ENCODE assay signal across 14 cellular contexts in the genomic region with DNA sequence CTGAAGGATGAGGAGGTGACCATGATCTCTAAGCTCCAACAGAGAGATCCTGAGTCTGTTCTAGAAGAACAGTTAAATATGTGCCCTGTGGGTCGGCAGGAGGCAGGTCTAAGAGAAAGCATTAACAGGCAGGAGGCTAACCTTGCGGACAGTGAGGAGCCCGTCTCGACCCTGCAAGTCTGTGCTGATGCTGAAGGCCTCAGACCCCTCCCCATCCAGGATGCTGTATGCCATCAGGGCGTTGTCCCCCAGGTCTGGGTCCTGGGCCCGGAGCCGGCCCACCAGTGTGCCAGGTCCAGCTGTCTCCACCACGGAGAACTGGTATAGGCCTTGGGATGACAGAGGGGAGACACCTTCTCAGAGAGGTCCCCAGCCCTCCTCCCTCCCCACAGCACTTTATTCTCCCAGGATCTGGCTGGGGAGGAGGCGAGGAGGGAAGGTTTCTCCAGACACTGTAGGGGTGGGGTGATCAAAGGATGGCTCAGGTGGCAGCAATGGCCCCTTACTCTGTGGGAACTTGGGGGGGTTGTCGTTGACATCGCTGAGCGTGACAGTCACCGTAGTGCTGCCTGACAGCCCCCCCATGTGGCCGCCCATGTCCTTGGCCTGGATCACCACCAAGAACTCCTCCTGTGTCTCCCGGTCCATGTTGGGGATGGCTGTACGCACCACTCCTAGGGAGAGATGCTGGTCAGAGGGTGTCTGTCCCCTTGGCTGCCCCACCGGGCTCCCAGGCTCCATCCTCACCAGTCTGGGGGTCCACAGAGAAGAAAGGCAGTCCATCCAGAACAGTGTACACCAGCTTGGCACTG. TPM values are rescaled to one million over a fixed set of nuclear protein-coding genes. Genes with fewer than 3 reads are reported as not detected.
A peak's percentile ranks its signal among the peaks of the same experiment; 100 is the strongest.
DNase-seq lines count a peak whose midpoint lies in the region; ATAC-seq, FAIRE-seq and TF ChIP-seq lines count a peak whose summit lies in the region.
"Had no signal": no experiment of that assay in that cellular context is flagged by ENCODE, and none has a peak within 500 bp of the region (broad histone marks: within the 10 kb centered on the region; RNA-seq: fewer than 3 reads in every experiment).

No MANE protein-coding gene starts in this region.

- intact Hi-C loops in kidney (cut with DNase I), result no loop called here
- intact Hi-C loops in activated T-helper 1 cell treated with anti-CD3 and anti-CD28 coated beads, Interleukin-12 subunit alpha, Interleukin-12 subunit beta, Interleukin-2, Interleukin-4 antibody, amounts not matched to agents 30 ng/mL and 10 ng/mL and 1 ng/mL, durations not matched to agents 14 hours and 24 hours and 36 hours (cut with micrococcal nuclease), result no loop called here

- CTCF ChIA-PET in activated CD8-positive, alpha-beta T cell treated with anti-CD3 and anti-CD28 coated beads, Interleukin-2, amount 10 ng/mL, durations not matched to agents 7 days and 5 days (lab: Charles Lee), result interaction anchor here (1.1 to 17.4 kb wide), 9 partner anchors 14 to 98 kb away, joined by 3 to 489 read pairs (median 32); a partner anchor contains a TSS

- peaks cover 9% of the 10 kb centered on the region for H3K27me3 Mint-ChIP-seq in activated CD8-positive, alpha-beta T cell treated with anti-CD3 and anti-CD28 coated beads, Interleukin-2, amount 10 ng/mL, durations not matched to agents 7 days and 5 days (ENCODE audit: low read depth)
- peaks cover 8% of the 10 kb centered on the region for H3K27me3 Mint-ChIP-seq in activated T-helper 1 cell treated with anti-CD3 and anti-CD28 coated beads, Interleukin-12 subunit alpha, Interleukin-12 subunit beta, Interleukin-2, Interleukin-4 antibody, amounts not matched to agents 30 ng/mL and 10 ng/mL and 1 ng/mL, durations not matched to agents 14 hours and 24 hours and 36 hours (ENCODE audit: insufficient read depth)

- H3K4me3 ChIP-seq in kidney (ENCODE audit: low read length in 2 of 2), result no peak overlapping the region

- peaks cover 4 to 8% of the 10 kb centered on the region in 2 donors for H3K4me1 ChIP-seq in kidney (ENCODE audit: control insufficient read depth in 1 of 2, insufficient read depth in 1 of 2, low read depth in 1 of 2, low read length in 2 of 2)

- TF ChIP-seq CTCF in GM12874 (IDR thresholded peaks at IDR 0.05; ENCODE audit: insufficient read depth, low read depth, low read length) (peak; percentile 36), kidney (IDR thresholded peaks at IDR 0.05; ENCODE audit: borderline replicate concordance, extremely low read depth, insufficient read depth) (peak; percentile 18)

- no peaks in the 10 kb centered on the region for H3K9me3 Mint-ChIP-seq in activated CD8-positive, alpha-beta T cell treated with anti-CD3 and anti-CD28 coated beads, Interleukin-2, amount 10 ng/mL, durations not matched to agents 7 days and 5 days (ENCODE audit: insufficient read depth)
- no peaks in the 10 kb centered on the region for H3K9me3 Mint-ChIP-seq in activated T-helper 1 cell treated with anti-CD3 and anti-CD28 coated beads, Interleukin-12 subunit alpha, Interleukin-12 subunit beta, Interleukin-2, Interleukin-4 antibody, amounts not matched to agents 30 ng/mL and 10 ng/mL and 1 ng/mL, durations not matched to agents 14 hours and 24 hours and 36 hours
- H3K9me3 Mint-ChIP-seq: CD8-positive, alpha-beta T cell; natural killer cell treated with Interleukin-12 subunit alpha and Interleukin-12 subunit beta and Interleukin-15 and Interleukin-18, amount 100 ng/mL, for 72 hours had no signal

- POLR2A ChIA-PET in activated CD8-positive, alpha-beta T cell treated with anti-CD3 and anti-CD28 coated beads, Interleukin-2, amount 10 ng/mL, durations not matched to agents 7 days and 5 days (lab: Charles Lee), result no interaction called here

- peaks cover 18% of the 10 kb centered on the region for H3K4me1 Mint-ChIP-seq in activated CD8-positive, alpha-beta T cell treated with anti-CD3 and anti-CD28 coated beads, Interleukin-2, amount 10 ng/mL, durations not matched to agents 7 days and 5 days (ENCODE audit: low read depth)
- peaks cover 21% of the 10 kb centered on the region for H3K4me1 Mint-ChIP-seq in activated T-helper 1 cell treated with anti-CD3 and anti-CD28 coated beads, Interleukin-12 subunit alpha, Interleukin-12 subunit beta, Interleukin-2, Interleukin-4 antibody, amounts not matched to agents 30 ng/mL and 10 ng/mL and 1 ng/mL, durations not matched to agents 14 hours and 24 hours and 36 hours (ENCODE audit: low read depth)

- FAIRE-seq in kidney (lab: Jason Lieb, UNC), result no peak
- FAIRE-seq: bronchial epithelial cell, TTC549 had no signal

- H3K9me3 ChIP-seq in kidney (ENCODE audit: control insufficient read depth in 1 of 2, low read length in 2 of 2), result no peaks in the 10 kb centered on the region

- H3K9ac ChIP-seq in kidney (ENCODE audit: low read length in 2 of 2), result no peak overlapping the region

- peak; percentile 73 for DNase-seq in 8988T
- DNase-seq in activated CD8-positive, alpha-beta T cell treated with anti-CD3 and anti-CD28 coated beads, Interleukin-2, amount 10 ng/mL, durations not matched to agents 7 days and 5 days, result peak; percentile 54
- peak; percentile 56 for DNase-seq in kidney
- DNase-seq in activated T-helper 1 cell treated with anti-CD3 and anti-CD28 coated beads, Interleukin-12 subunit alpha, Interleukin-12 subunit beta, Interleukin-2, Interleukin-4 antibody, amounts not matched to agents 30 ng/mL and 10 ng/mL and 1 ng/mL, durations not matched to agents 14 hours and 24 hours and 36 hours (ENCODE audit: low spot score), result no peak
- DNase-seq in A172 (ENCODE audit: low spot score), result no peak
- no peak for DNase-seq in ureter (ENCODE audit: low spot score)
- no peak for DNase-seq in UCSD-AML1 (lab: John Stamatoyannopoulos, UW; ENCODE audit: unreplicated experiment)
- DNase-seq: KBM-7, NCI-H510A had no signal

- peaks cover 9% of the 10 kb centered on the region for H3K36me3 Mint-ChIP-seq in activated CD8-positive, alpha-beta T cell treated with anti-CD3 and anti-CD28 coated beads, Interleukin-2, amount 10 ng/mL, durations not matched to agents 7 days and 5 days (ENCODE audit: low read depth)
- H3K36me3 Mint-ChIP-seq in activated T-helper 1 cell treated with anti-CD3 and anti-CD28 coated beads, Interleukin-12 subunit alpha, Interleukin-12 subunit beta, Interleukin-2, Interleukin-4 antibody, amounts not matched to agents 30 ng/mL and 10 ng/mL and 1 ng/mL, durations not matched to agents 14 hours and 24 hours and 36 hours (ENCODE audit: low read depth), result peaks cover 9% of the 10 kb centered on the region

- no peak overlapping the region for H3K4me3 Mint-ChIP-seq in activated CD8-positive, alpha-beta T cell treated with anti-CD3 and anti-CD28 coated beads, Interleukin-2, amount 10 ng/mL, durations not matched to agents 7 days and 5 days
- no peak overlapping the region for H3K4me3 Mint-ChIP-seq in activated T-helper 1 cell treated with anti-CD3 and anti-CD28 coated beads, Interleukin-12 subunit alpha, Interleukin-12 subunit beta, Interleukin-2, Interleukin-4 antibody, amounts not matched to agents 30 ng/mL and 10 ng/mL and 1 ng/mL, durations not matched to agents 14 hours and 24 hours and 36 hours
- H3K4me3 Mint-ChIP-seq: CD8-positive, alpha-beta T cell; natural killer cell treated with Interleukin-12 subunit alpha and Interleukin-12 subunit beta and Interleukin-15 and Interleukin-18, amount 100 ng/mL, for 72 hours had no signal

- H3K27ac ChIP-seq in kidney (ENCODE audit: low read depth in 2 of 2, low read length in 2 of 2), result no peak overlapping the region

- peaks cover 5 to 6% of the 10 kb centered on the region in 2 donors for H3K36me3 ChIP-seq in kidney (ENCODE audit: control insufficient read depth in 1 of 2, insufficient read depth in 2 of 2, low read length in 2 of 2)

- H3K27ac Mint-ChIP-seq in activated CD8-positive, alpha-beta T cell treated with anti-CD3 and anti-CD28 coated beads, Interleukin-2, amount 10 ng/mL, durations not matched to agents 7 days and 5 days, result no peak overlapping the region
- no peak overlapping the region for H3K27ac Mint-ChIP-seq in activated T-helper 1 cell treated with anti-CD3 and anti-CD28 coated beads, Interleukin-12 subunit alpha, Interleukin-12 subunit beta, Interleukin-2, Interleukin-4 antibody, amounts not matched to agents 30 ng/mL and 10 ng/mL and 1 ng/mL, durations not matched to agents 14 hours and 24 hours and 36 hours
- H3K27ac Mint-ChIP-seq: CD8-positive, alpha-beta T cell had no signal

- ATAC-seq in activated CD8-positive, alpha-beta T cell treated with anti-CD3 and anti-CD28 coated beads, Interleukin-2, amount 10 ng/mL, durations not matched to agents 7 days and 5 days, result no peak
- ATAC-seq: CD8-positive, alpha-beta T cell; natural killer cell treated with Interleukin-12 subunit alpha and Interleukin-12 subunit beta and Interleukin-15 and Interleukin-18, amount 100 ng/mL, for 72 hours had no signal

RNA-seq across cellular contexts. Expression of a gene that starts 3.1 kb away (rescaled TPM):
- total RNA-seq in activated CD8-positive, alpha-beta T cell treated with anti-CD3 and anti-CD28 coated beads, Interleukin-2, amount 10 ng/mL, durations not matched to agents 7 days and 5 days, result 1 to 10 TPM; 1.6 to 1.8 TPM
- total RNA-seq in kidney, result 5.1 TPM
- 5.4 TPM for polyA plus RNA-seq in kidney (ENCODE audit: insufficient read depth, low read depth, low replicate concordance)
- 1.0 and 1.2 TPM in 2 replicates for total RNA-seq in activated T-helper 1 cell treated with anti-CD3 and anti-CD28 coated beads, Interleukin-12 subunit alpha, Interleukin-12 subunit beta, Interleukin-2, Interleukin-4 antibody, amounts not matched to agents 30 ng/mL and 10 ng/mL and 1 ng/mL, durations not matched to agents 14 hours and 24 hours and 36 hours
- total RNA-seq in A172 (2014; rRNA removed; shearing (Covaris generic)), result 2.8 and 4.0 TPM in 2 replicates
- total RNA-seq in ureter, result 3.7 TPM

RNA-seq across cellular contexts. Expression of a gene that starts 12.2 kb away (rescaled TPM):
- total RNA-seq in activated CD8-positive, alpha-beta T cell treated with anti-CD3 and anti-CD28 coated beads, Interleukin-2, amount 10 ng/mL, durations not matched to agents 7 days and 5 days, result not detected
- not detected for total RNA-seq in kidney
- polyA plus RNA-seq in kidney (ENCODE audit: insufficient read depth, low read depth, low replicate concordance), result not detected
- total RNA-seq in activated T-helper 1 cell treated with anti-CD3 and anti-CD28 coated beads, Interleukin-12 subunit alpha, Interleukin-12 subunit beta, Interleukin-2, Interleukin-4 antibody, amounts not matched to agents 30 ng/mL and 10 ng/mL and 1 ng/mL, durations not matched to agents 14 hours and 24 hours and 36 hours, result not detected in 2 replicates
- not detected in 2 replicates for total RNA-seq in A172 (2014; rRNA removed; shearing (Covaris generic))
- not detected for total RNA-seq in ureter
- total RNA-seq: bronchial epithelial cell; CD8-positive, alpha-beta T cell; natural killer cell treated with Interleukin-12 subunit alpha and Interleukin-12 subunit beta and Interleukin-15 and Interleukin-18, amount 100 ng/mL, for 72 hours had no signal

RNA-seq across cellular contexts. Expression of a gene that starts 19.5 kb away (rescaled TPM):
- 10 to 100 TPM; 64.5 to 74.5 TPM for total RNA-seq in activated CD8-positive, alpha-beta T cell treated with anti-CD3 and anti-CD28 coated beads, Interleukin-2, amount 10 ng/mL, durations not matched to agents 7 days and 5 days
- 87.1 TPM for total RNA-seq in kidney
- 190 TPM for polyA plus RNA-seq in kidney (ENCODE audit: insufficient read depth, low read depth, low replicate concordance)
- 144 and 148 TPM in 2 replicates for total RNA-seq in activated T-helper 1 cell treated with anti-CD3 and anti-CD28 coated beads, Interleukin-12 subunit alpha, Interleukin-12 subunit beta, Interleukin-2, Interleukin-4 antibody, amounts not matched to agents 30 ng/mL and 10 ng/mL and 1 ng/mL, durations not matched to agents 14 hours and 24 hours and 36 hours
- total RNA-seq in A172 (2014; rRNA removed; shearing (Covaris generic)), result 219 and 225 TPM in 2 replicates
- 67.6 TPM for total RNA-seq in ureter

RNA-seq across cellular contexts. Expression of a gene that starts 40.7 kb away (rescaled TPM):
- total RNA-seq in activated CD8-positive, alpha-beta T cell treated with anti-CD3 and anti-CD28 coated beads, Interleukin-2, amount 10 ng/mL, durations not matched to agents 7 days and 5 days, result 100 to 1,000 TPM; 161 to 177 TPM
- total RNA-seq in kidney (150 TPM), ureter (229 TPM)
- 54.9 TPM for polyA plus RNA-seq in kidney (ENCODE audit: insufficient read depth, low read depth, low replicate concordance)
- total RNA-seq in activated T-helper 1 cell treated with anti-CD3 and anti-CD28 coated beads, Interleukin-12 subunit alpha, Interleukin-12 subunit beta, Interleukin-2, Interleukin-4 antibody, amounts not matched to agents 30 ng/mL and 10 ng/mL and 1 ng/mL, durations not matched to agents 14 hours and 24 hours and 36 hours, result 221 and 225 TPM in 2 replicates
- 53.6 and 58.8 TPM in 2 replicates for total RNA-seq in A172 (2014; rRNA removed; shearing (Covaris generic))

RNA-seq across cellular contexts. Expression of a gene that starts 41.1 kb away (rescaled TPM):
- total RNA-seq in activated CD8-positive, alpha-beta T cell treated with anti-CD3 and anti-CD28 coated beads, Interleukin-2, amount 10 ng/mL, durations not matched to agents 7 days and 5 days, result 10 to 100 TPM; 46.0 to 47.0 TPM
- total RNA-seq in kidney (42.8 TPM), ureter (40.2 TPM)
- 56.6 TPM for polyA plus RNA-seq in kidney (ENCODE audit: insufficient read depth, low read depth, low replicate concordance)
- 49.7 and 55.6 TPM in 2 replicates for total RNA-seq in activated T-helper 1 cell treated with anti-CD3 and anti-CD28 coated beads, Interleukin-12 subunit alpha, Interleukin-12 subunit beta, Interleukin-2, Interleukin-4 antibody, amounts not matched to agents 30 ng/mL and 10 ng/mL and 1 ng/mL, durations not matched to agents 14 hours and 24 hours and 36 hours
- total RNA-seq in A172 (2014; rRNA removed; shearing (Covaris generic)), result 23.0 and 34.5 TPM in 2 replicates

Comparison
In these comparisons a context has a peak if more than half of its experiments do, and no peak if none do; other contexts are left out.
1. DNase-seq: peak in 8988T (single experiment), activated CD8-positive, alpha-beta T cell treated with anti-CD3 and anti-CD28 coated beads, Interleukin-2, amount 10 ng/mL, durations not matched to agents 7 days and 5 days (single experiment) and kidney (single experiment); none in activated T-helper 1 cell treated with anti-CD3 and anti-CD28 coated beads, Interleukin-12 subunit alpha, Interleukin-12 subunit beta, Interleukin-2, Interleukin-4 antibody, amounts not matched to agents 30 ng/mL and 10 ng/mL and 1 ng/mL, durations not matched to agents 14 hours and 24 hours and 36 hours (single experiment), A172 (single experiment), ureter (single experiment) and UCSD-AML1 (single experiment).